Comparison of ENCODE assay signal across 8 cellular contexts in genomic region chr17:17819561-17819995, GRCh38. TPM values are rescaled to one million over a fixed set of nuclear protein-coding genes. Genes with fewer than 3 reads are reported as not detected.
DNase-seq lines count a peak whose midpoint lies in the region; ATAC-seq and TF ChIP-seq lines count a peak whose summit lies in the region.

No MANE protein-coding gene starts in this region.

- no TSS peak for BruUV-seq in Caco-2 (replicated peaks; lab: Mats Ljungman, UMichigan)

- peaks cover 31% of the 10 kb centered on the region for H3K4me1 ChIP-seq in Caco-2
- H3K4me1 ChIP-seq in esophagus squamous epithelium: peaks cover 68 to 96% (median 76%) of the 10 kb centered on the region in 3 donors

- H3K4me1 Mint-ChIP-seq in Caco-2 (ENCODE audit: low read depth, unreplicated experiment): peaks cover 24% of the 10 kb centered on the region

- no peaks in the 10 kb centered on the region for H3K9me3 Mint-ChIP-seq in Caco-2 (ENCODE audit: unreplicated experiment)

- ATAC-seq in GM21576 (IDR thresholded peaks at IDR 0.05; ENCODE audit: unreplicated experiment): peak; percentile 50

- H3K4me3 ChIP-seq in Caco-2 (ENCODE audit: low read depth, low read length): no peak overlapping the region
- no peak overlapping the region for H3K4me3 ChIP-seq in esophagus squamous epithelium
- no peak overlapping the region for H3K4me3 ChIP-seq in retinal pigment epithelial cell (ENCODE audit: low read length)

- TF ChIP-seq POLR2A in esophagus squamous epithelium (IDR thresholded peaks at IDR 0.05): no peak

- intact Hi-C loops in Caco-2 (cut with micrococcal nuclease; ENCODE audit: unreplicated experiment) (loop anchor here (10.0 kb wide), 1 partner anchor 215 kb away; the partner anchor contains the start of genes ATPAF2 and GID4), esophagus squamous epithelium (cut with DNase I) (loop anchor here (10.0 kb wide), 1 partner anchor 215 kb away; the partner anchor contains the start of genes ATPAF2 and GID4)

- no peak for DNase-seq in Caco-2
- DNase-seq in NCI-H1048 (lab: John Stamatoyannopoulos, UW): peak; percentile 56
- DNase-seq in activated CD8-positive, alpha-beta memory T cell treated with anti-CD3 and anti-CD28 coated beads, Interleukin-2, amount 50 U/mL, for 48 hours: peak; percentile 87
- no peak for DNase-seq in esophagus squamous epithelium (lab: John Stamatoyannopoulos, UW)
- peak; percentile 86 for DNase-seq in retinal pigment epithelial cell (ENCODE audit: low read depth)
- DNase-seq in amniotic stem cell (lab: John Stamatoyannopoulos, UW): no peak
- no peak for DNase-seq in middle frontal gyrus (ENCODE audit: extremely low spot score, low spot score)

- no peak overlapping the region for H3K4me3 Mint-ChIP-seq in Caco-2 (ENCODE audit: unreplicated experiment)

- TF ChIP-seq CTCF in Caco-2 (IDR thresholded peaks at IDR 0.05; ENCODE audit: insufficient read depth in 1 of 2, low read depth in 1 of 2, low read length in 1 of 2, severe bottlenecking in 1 of 2, unreplicated experiment in 1 of 2): no peak
- TF ChIP-seq CTCF in esophagus squamous epithelium (IDR thresholded peaks at IDR 0.05): no peak
- no peak for TF ChIP-seq CTCF in retinal pigment epithelial cell (conservative IDR thresholded peaks at IDR 0.05; ENCODE audit: low read depth, low read length)

- 60% methylated on average over 1 to 2 of the region's 12 CpGs for WGBS in esophagus squamous epithelium, 2 donors

- H3K27ac ChIP-seq in esophagus squamous epithelium: peak overlapping the region; percentile 14 to 96 (median 71)

- H3K36me3 Mint-ChIP-seq in Caco-2 (ENCODE audit: insufficient read depth, unreplicated experiment): peaks cover 67% of the 10 kb centered on the region

- CTCF ChIA-PET in Caco-2 (lab: Charles Lee): interaction anchor here (0.6 kb wide), 1 partner anchor 16 kb away, joined by 3 read pairs; no protein-coding TSS in a partner anchor

- no peaks in the 10 kb centered on the region for H3K27me3 ChIP-seq in Caco-2 (replicated peaks; ENCODE audit: control insufficient read depth, insufficient read depth, low read length)
- H3K27me3 ChIP-seq in esophagus squamous epithelium: no peaks in the 10 kb centered on the region

- H3K27ac Mint-ChIP-seq in Caco-2 (ENCODE audit: unreplicated experiment): peak overlapping the region; percentile 53

- H3K36me3 ChIP-seq in Caco-2 (ENCODE audit: control insufficient read depth, insufficient read depth, low read length): peaks cover 16% of the 10 kb centered on the region
- H3K36me3 ChIP-seq in esophagus squamous epithelium: peaks cover 21 to 61% (median 37%) of the 10 kb centered on the region in 3 donors

- POLR2A ChIA-PET in Caco-2 (lab: Charles Lee): no interaction called here

- no peaks in the 10 kb centered on the region for H3K9me3 ChIP-seq in Caco-2
- H3K9me3 ChIP-seq in esophagus squamous epithelium: no peaks in the 10 kb centered on the region

- H3K27me3 Mint-ChIP-seq in Caco-2 (ENCODE audit: insufficient read depth, unreplicated experiment): no peaks in the 10 kb centered on the region

RNA-seq across cellular contexts. Expression of gene SREBF1, which starts 17.2 kb away (rescaled TPM):
- total RNA-seq in Caco-2 (2022) (109 and 118 TPM in 2 replicates), esophagus squamous epithelium (100 to 1,000 TPM in 2 of 4 donors, 10 to 100 TPM in 2; 55.0 to 137 (median 108) TPM)

Comparison
In these comparisons a context has a peak if more than half of its experiments do, and no peak if none do; other contexts are left out.
1. DNase-seq: peak in NCI-H1048 (single experiment), activated CD8-positive, alpha-beta memory T cell treated with anti-CD3 and anti-CD28 coated beads, Interleukin-2, amount 50 U/mL, for 48 hours (single experiment) and retinal pigment epithelial cell (single experiment); none in Caco-2 (0 of 2), esophagus squamous epithelium (single experiment), amniotic stem cell (single experiment) and middle frontal gyrus (single experiment).